Comparison of ENCODE assay signal across 1 cellular context in genomic region chr17:17694229-17695081, GRCh38.
TF ChIP-seq lines count a peak whose summit lies in the region.

No MANE protein-coding gene starts in this region.

TF ChIP-seq in K562, 482 proteins besides CTCF, POLR2A, EP300 and RAD21 (continued from another document and continues in another):
- TF ChIP-seq ZNF407 (IDR thresholded peaks at IDR 0.05; ENCODE audit: low read depth) (no peak), CHD1 (IDR thresholded peaks at IDR 0.05; ENCODE audit: low read length) (no peak), ZNF785 (CRISPR knock-in tag; IDR thresholded peaks at IDR 0.05) (no peak), RBBP5 (IDR thresholded peaks at IDR 0.05; ENCODE audit: borderline replicate concordance, insufficient read depth, low read length, poor library complexity, severe bottlenecking) (peak; percentile 32), STAT5B (CRISPR knock-in tag; IDR thresholded peaks at IDR 0.05) (no peak), ZFP36 (IDR thresholded peaks at IDR 0.05; ENCODE audit: low read depth, low read length, partially characterized antibody) (no peak), TBP (optimal IDR thresholded peaks at IDR 0.05; ENCODE audit: low read depth, low read length) (peak; percentile 32), MYC (IDR thresholded peaks at IDR 0.05; ENCODE audit: low read depth, low read length) (peak; percentile 74; the same call in 1 of the 2 replicates), MYC (CRISPR knock-in tag; IDR thresholded peaks at IDR 0.05; ENCODE audit: borderline replicate concordance, low read depth) (no peak; the same call in 1 of the 2 replicates), PCBP2 (IDR thresholded peaks at IDR 0.05; ENCODE audit: low read depth, low read length, poor library complexity, severe bottlenecking) (no peak), PML (IDR thresholded peaks at IDR 0.05; ENCODE audit: low read length) (no peak), HEY1 (CRISPR knock-in tag; IDR thresholded peaks at IDR 0.05; ENCODE audit: borderline replicate concordance) (no peak), CBX2 (IDR thresholded peaks at IDR 0.05; ENCODE audit: insufficient read depth, low read length, poor library complexity, severe bottlenecking) (no peak), NONO (IDR thresholded peaks at IDR 0.05; ENCODE audit: low read depth in 2 of 2, low read length in 1 of 2) (no peak), RBM14 (IDR thresholded peaks at IDR 0.05; ENCODE audit: borderline replicate concordance, insufficient read depth, low read depth, low read length) (no peak), NFYB (IDR thresholded peaks at IDR 0.05; ENCODE audit: extremely low read depth, insufficient read length) (no peak), ELF2 (CRISPR knock-in tag; IDR thresholded peaks at IDR 0.05) (no peak), SIX5 (IDR thresholded peaks at IDR 0.05; ENCODE audit: borderline replicate concordance in 1 of 2, insufficient read depth in 1 of 2, low read depth in 1 of 2, low read length in 2 of 2) (no peak), SNRNP70 (optimal IDR thresholded peaks at IDR 0.05; ENCODE audit: low read depth, low read length) (no peak), RFX7 (CRISPR knock-in tag; IDR thresholded peaks at IDR 0.05) (no peak), BRF1 (IDR thresholded peaks at IDR 0.05; ENCODE audit: borderline replicate concordance, extremely low read depth, insufficient read length) (no peak), ZNF561 (CRISPR knock-in tag; conservative IDR thresholded peaks at IDR 0.05) (no peak), ZNF696 (CRISPR knock-in tag; conservative IDR thresholded peaks at IDR 0.05) (no peak), FOXJ3 (CRISPR knock-in tag; IDR thresholded peaks at IDR 0.05) (no peak), HES1 (IDR thresholded peaks at IDR 0.05; ENCODE audit: low read depth) (no peak), ZNF830 (CRISPR knock-in tag; IDR thresholded peaks at IDR 0.05) (no peak), ZEB2 (IDR thresholded peaks at IDR 0.05) (no peak)
- TF ChIP-seq, protein P1, sequence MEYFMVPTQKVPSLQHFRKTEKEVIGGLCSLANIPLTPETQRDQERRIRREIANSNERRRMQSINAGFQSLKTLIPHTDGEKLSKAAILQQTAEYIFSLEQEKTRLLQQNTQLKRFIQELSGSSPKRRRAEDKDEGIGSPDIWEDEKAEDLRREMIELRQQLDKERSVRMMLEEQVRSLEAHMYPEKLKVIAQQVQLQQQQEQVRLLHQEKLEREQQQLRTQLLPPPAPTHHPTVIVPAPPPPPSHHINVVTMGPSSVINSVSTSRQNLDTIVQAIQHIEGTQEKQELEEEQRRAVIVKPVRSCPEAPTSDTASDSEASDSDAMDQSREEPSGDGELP (CRISPR knock-in tag; IDR thresholded peaks at IDR 0.05; ENCODE audit: borderline replicate concordance), result no peak; the same call in 1 of the 2 replicates
- TF ChIP-seq, protein P2, sequence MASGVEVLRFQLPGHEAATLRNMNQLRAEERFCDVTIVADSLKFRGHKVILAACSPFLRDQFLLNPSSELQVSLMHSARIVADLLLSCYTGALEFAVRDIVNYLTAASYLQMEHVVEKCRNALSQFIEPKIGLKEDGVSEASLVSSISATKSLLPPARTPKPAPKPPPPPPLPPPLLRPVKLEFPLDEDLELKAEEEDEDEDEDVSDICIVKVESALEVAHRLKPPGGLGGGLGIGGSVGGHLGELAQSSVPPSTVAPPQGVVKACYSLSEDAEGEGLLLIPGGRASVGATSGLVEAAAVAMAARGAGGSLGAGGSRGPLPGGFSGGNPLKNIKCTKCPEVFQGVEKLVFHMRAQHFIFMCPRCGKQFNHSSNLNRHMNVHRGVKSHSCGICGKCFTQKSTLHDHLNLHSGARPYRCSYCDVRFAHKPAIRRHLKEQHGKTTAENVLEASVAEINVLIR (CRISPR knock-in tag; IDR thresholded peaks at IDR 0.05), result no peak
- TF ChIP-seq, protein P3, sequence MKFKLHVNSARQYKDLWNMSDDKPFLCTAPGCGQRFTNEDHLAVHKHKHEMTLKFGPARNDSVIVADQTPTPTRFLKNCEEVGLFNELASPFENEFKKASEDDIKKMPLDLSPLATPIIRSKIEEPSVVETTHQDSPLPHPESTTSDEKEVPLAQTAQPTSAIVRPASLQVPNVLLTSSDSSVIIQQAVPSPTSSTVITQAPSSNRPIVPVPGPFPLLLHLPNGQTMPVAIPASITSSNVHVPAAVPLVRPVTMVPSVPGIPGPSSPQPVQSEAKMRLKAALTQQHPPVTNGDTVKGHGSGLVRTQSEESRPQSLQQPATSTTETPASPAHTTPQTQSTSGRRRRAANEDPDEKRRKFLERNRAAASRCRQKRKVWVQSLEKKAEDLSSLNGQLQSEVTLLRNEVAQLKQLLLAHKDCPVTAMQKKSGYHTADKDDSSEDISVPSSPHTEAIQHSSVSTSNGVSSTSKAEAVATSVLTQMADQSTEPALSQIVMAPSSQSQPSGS (CRISPR knock-in tag; IDR thresholded peaks at IDR 0.05), result no peak
- TF ChIP-seq, protein P4, sequence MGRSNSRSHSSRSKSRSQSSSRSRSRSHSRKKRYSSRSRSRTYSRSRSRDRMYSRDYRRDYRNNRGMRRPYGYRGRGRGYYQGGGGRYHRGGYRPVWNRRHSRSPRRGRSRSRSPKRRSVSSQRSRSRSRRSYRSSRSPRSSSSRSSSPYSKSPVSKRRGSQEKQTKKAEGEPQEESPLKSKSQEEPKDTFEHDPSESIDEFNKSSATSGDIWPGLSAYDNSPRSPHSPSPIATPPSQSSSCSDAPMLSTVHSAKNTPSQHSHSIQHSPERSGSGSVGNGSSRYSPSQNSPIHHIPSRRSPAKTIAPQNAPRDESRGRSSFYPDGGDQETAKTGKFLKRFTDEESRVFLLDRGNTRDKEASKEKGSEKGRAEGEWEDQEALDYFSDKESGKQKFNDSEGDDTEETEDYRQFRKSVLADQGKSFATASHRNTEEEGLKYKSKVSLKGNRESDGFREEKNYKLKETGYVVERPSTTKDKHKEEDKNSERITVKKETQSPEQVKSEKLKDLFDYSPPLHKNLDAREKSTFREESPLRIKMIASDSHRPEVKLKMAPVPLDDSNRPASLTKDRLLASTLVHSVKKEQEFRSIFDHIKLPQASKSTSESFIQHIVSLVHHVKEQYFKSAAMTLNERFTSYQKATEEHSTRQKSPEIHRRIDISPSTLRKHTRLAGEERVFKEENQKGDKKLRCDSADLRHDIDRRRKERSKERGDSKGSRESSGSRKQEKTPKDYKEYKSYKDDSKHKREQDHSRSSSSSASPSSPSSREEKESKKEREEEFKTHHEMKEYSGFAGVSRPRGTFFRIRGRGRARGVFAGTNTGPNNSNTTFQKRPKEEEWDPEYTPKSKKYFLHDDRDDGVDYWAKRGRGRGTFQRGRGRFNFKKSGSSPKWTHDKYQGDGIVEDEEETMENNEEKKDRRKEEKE (IDR thresholded peaks at IDR 0.05; ENCODE audit: borderline replicate concordance in 1 of 2, control insufficient read depth in 1 of 2, low read depth in 2 of 2, low read length in 1 of 2), result no peak
- TF ChIP-seq, protein P5, sequence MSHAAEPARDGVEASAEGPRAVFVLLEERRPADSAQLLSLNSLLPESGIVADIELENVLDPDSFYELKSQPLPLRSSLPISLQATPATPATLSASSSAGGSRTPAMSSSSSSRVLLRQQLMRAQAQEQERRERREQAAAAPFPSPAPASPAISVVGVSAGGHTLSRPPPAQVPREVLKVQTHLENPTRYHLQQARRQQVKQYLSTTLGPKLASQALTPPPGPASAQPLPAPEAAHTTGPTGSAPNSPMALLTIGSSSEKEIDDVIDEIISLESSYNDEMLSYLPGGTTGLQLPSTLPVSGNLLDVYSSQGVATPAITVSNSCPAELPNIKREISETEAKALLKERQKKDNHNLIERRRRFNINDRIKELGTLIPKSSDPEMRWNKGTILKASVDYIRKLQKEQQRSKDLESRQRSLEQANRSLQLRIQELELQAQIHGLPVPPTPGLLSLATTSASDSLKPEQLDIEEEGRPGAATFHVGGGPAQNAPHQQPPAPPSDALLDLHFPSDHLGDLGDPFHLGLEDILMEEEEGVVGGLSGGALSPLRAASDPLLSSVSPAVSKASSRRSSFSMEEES (CRISPR knock-in tag; IDR thresholded peaks at IDR 0.05), result no peak
- TF ChIP-seq, protein P6, sequence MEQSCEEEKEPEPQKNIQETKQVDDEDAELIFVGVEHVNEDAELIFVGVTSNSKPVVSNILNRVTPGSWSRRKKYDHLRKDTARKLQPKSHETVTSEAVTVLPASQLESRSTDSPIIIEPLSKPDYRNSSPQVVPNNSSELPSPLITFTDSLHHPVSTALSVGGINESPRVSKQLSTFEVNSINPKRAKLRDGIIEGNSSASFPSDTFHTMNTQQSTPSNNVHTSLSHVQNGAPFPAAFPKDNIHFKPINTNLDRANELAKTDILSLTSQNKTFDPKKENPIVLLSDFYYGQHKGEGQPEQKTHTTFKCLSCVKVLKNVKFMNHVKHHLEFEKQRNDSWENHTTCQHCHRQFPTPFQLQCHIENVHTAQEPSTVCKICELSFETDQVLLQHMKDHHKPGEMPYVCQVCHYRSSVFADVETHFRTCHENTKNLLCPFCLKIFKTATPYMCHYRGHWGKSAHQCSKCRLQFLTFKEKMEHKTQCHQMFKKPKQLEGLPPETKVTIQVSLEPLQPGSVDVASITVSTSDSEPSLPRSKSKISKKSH (CRISPR knock-in tag; IDR thresholded peaks at IDR 0.05), result no peak
- TF ChIP-seq, protein P7, sequence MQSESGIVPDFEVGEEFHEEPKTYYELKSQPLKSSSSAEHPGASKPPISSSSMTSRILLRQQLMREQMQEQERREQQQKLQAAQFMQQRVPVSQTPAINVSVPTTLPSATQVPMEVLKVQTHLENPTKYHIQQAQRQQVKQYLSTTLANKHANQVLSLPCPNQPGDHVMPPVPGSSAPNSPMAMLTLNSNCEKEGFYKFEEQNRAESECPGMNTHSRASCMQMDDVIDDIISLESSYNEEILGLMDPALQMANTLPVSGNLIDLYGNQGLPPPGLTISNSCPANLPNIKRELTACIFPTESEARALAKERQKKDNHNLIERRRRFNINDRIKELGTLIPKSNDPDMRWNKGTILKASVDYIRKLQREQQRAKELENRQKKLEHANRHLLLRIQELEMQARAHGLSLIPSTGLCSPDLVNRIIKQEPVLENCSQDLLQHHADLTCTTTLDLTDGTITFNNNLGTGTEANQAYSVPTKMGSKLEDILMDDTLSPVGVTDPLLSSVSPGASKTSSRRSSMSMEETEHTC (IDR thresholded peaks at IDR 0.05), result no peak
- TF ChIP-seq, protein P8, sequence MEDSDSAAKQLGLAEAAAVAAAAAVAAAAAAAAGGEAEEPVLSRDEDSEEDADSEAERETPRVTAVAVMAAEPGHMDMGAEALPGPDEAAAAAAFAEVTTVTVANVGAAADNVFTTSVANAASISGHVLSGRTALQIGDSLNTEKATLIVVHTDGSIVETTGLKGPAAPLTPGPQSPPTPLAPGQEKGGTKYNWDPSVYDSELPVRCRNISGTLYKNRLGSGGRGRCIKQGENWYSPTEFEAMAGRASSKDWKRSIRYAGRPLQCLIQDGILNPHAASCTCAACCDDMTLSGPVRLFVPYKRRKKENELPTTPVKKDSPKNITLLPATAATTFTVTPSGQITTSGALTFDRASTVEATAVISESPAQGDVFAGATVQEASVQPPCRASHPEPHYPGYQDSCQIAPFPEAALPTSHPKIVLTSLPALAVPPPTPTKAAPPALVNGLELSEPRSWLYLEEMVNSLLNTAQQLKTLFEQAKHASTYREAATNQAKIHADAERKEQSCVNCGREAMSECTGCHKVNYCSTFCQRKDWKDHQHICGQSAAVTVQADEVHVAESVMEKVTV (CRISPR knock-in tag; IDR thresholded peaks at IDR 0.05), result no peak
